ENCODE assay signal across 8 cellular contexts in the genomic region with DNA sequence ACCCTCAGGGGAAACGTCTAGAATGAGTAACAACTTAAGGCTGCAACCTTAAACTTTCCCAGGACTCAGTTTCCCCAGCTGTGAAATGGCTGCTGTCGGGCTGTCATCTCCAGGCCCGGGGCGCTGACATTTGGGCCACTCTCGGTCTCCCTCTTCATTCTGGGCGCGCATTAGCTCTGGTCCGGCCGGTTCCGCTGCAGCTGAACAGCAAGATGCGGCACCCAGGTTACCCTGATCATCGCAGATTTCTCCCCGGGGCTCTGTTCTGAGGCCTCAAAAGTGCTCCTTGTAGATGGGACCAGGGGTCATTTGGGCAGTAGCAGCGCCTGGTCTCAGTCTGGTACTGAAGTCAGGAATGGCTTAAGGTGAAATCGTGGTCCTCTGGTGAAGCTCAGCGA. TPM values are rescaled to one million over a fixed set of nuclear protein-coding genes. Genes with fewer than 3 reads are reported as not detected.
DNase-seq lines count a peak whose midpoint lies in the region; ATAC-seq and TF ChIP-seq lines count a peak whose summit lies in the region.
"Had no signal": no experiment of that assay in that cellular context is flagged by ENCODE, and none has a peak within 500 bp of the region (broad histone marks: within the 10 kb centered on the region; RNA-seq: fewer than 3 reads in every experiment).

No MANE protein-coding gene starts in this region.

- no peak for ATAC-seq in T-helper 17 cell

- peak overlapping the region; percentile 53 for H3K4me3 ChIP-seq in HAP-1
- peak overlapping the region; percentile 68 for H3K4me3 ChIP-seq in fibroblast of the aortic adventitia (ENCODE audit: low read depth, low read length)
- peak overlapping the region; percentile 58 for H3K4me3 ChIP-seq in skeletal muscle cell (ENCODE audit: low read depth, low read length)

- in situ Hi-C loops in HAP-1 (cut with MboI; ENCODE audit: low sequenced_read_pairs) = no loop called here

- H3K4me1 Mint-ChIP-seq in T-helper 17 cell = peaks cover 5% of the 10 kb centered on the region

- no peaks in the 10 kb centered on the region for H3K27me3 ChIP-seq in HAP-1 (ENCODE audit: low read depth)

- TF ChIP-seq CTCF in fibroblast of the aortic adventitia (IDR thresholded peaks at IDR 0.05; ENCODE audit: insufficient read depth, low read length) = no peak

- H3K4me3 Mint-ChIP-seq in T-helper 17 cell = peak overlapping the region; percentile 91

- DNase-seq in HAP-1 (ENCODE audit: low spot score in 2 of 2) (no peak), T-helper 17 cell (no peak), fibroblast of the aortic adventitia (ENCODE audit: low read depth) (no peak), skeletal muscle cell (ENCODE audit: low read depth) (no peak), NCI-H2107 (lab: John Stamatoyannopoulos, UW) (no peak), epidermal melanocyte (ENCODE audit: insufficient read length, low spot score) (no peak)
- no peak for DNase-seq in effector CD8-positive, alpha-beta T cell (lab: John Stamatoyannopoulos, UW)
- DNase-seq: activated CD4-positive, CD25-positive, alpha-beta regulatory T cell treated with anti-CD3 and anti-CD28 coated beads, Interleukin-2, amount 50 U/mL, for 72 hours had no signal

- peaks cover 3% of the 10 kb centered on the region for H3K36me3 Mint-ChIP-seq in T-helper 17 cell (ENCODE audit: low read depth)

- no peaks in the 10 kb centered on the region for H3K36me3 ChIP-seq in HAP-1 (replicated peaks)

- H3K9me3 ChIP-seq in HAP-1 = 0 out of 2 replicates have a peak, but pooled peaks cover 2% of the 10 kb centered on the region
- H3K9me3 ChIP-seq in T-helper 17 cell (ENCODE audit: control insufficient read depth, low read length, poor library complexity, severe bottlenecking) = no peaks in the 10 kb centered on the region

- H3K4me1 ChIP-seq in HAP-1 = peaks cover 16% of the 10 kb centered on the region

- peaks cover 7% of the 10 kb centered on the region for H3K27me3 Mint-ChIP-seq in T-helper 17 cell

- peak overlapping the region; percentile 84 for H3K27ac Mint-ChIP-seq in T-helper 17 cell

RNA-seq across cellular contexts. Expression of gene BCL7A, which starts 0.9 kb away (rescaled TPM):
- total RNA-seq in T-helper 17 cell = 1 to 10 TPM; 2.6 to 4.0 TPM
- 3.2 and 12.2 TPM in 2 replicates for total RNA-seq in fibroblast of the aortic adventitia (ENCODE audit: low replicate concordance)

RNA-seq across cellular contexts. Expression of gene MLXIP, which starts 57.8 kb away (rescaled TPM):
- 10 to 100 TPM; 83.4 to 86.0 TPM for total RNA-seq in T-helper 17 cell
- 8.3 and 15.4 TPM in 2 replicates for total RNA-seq in fibroblast of the aortic adventitia (ENCODE audit: low replicate concordance)
